ENCODE assay signal across 24 cellular contexts in the genomic region with DNA sequence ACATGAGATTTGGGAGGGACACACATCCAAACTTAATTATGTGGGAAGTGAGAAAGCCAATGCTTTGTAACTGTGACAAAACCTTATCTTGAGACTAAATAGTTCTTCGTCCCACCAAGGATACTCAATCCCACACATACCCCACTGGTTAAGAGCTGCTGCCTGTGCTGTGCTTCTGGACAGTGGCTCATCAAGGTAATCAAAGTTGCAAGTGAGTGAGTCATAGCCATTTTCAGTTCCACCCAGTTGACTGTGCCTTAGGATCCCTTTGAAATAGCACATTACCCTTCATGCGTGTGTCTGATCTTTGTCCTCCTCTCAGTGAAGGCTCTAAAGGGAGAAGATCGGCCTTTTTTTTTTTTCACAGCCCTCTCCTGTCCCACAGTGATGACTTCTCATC.
DNase-seq lines count a peak whose midpoint lies in the region; ATAC-seq, FAIRE-seq and TF ChIP-seq lines count a peak whose summit lies in the region.
"Had no signal": no experiment of that assay in that cellular context is flagged by ENCODE, and none has a peak within 500 bp of the region (broad histone marks: within the 10 kb centered on the region; RNA-seq: fewer than 3 reads in every experiment).

No MANE protein-coding gene starts in this region.

- H3K4me2 ChIP-seq in neural progenitor cell: no peak overlapping the region

- no peaks in the 10 kb centered on the region for H3K9me3 ChIP-seq in neural progenitor cell (ENCODE audit: low read depth)
- peaks cover 0 to 3% (median 0%) of the 10 kb centered on the region in 4 donors for H3K9me3 ChIP-seq in sigmoid colon
- H3K9me3 ChIP-seq: left lung, psoas muscle, stomach had no signal

- no peaks in the 10 kb centered on the region for H3K27me3 Mint-ChIP-seq in neural progenitor cell (ENCODE audit: insufficient read depth, low read depth)
- no peaks in the 10 kb centered on the region for H3K27me3 Mint-ChIP-seq in activated CD4-positive, alpha-beta T cell treated with anti-CD3 and anti-CD28 coated beads, Interleukin-2, amount 10 ng/mL, durations not matched to agents 24 days and 14 days
- H3K27me3 Mint-ChIP-seq: activated T-cell treated with anti-CD3 and anti-CD28 coated beads, Interleukin-2, amount 50 U/mL, for 24 hours had no signal

- H4K20me1 ChIP-seq in neural progenitor cell (ENCODE audit: low read depth): no peaks in the 10 kb centered on the region

- no peak overlapping the region for H3K27ac Mint-ChIP-seq in neural progenitor cell
- H3K27ac Mint-ChIP-seq in activated CD4-positive, alpha-beta T cell treated with anti-CD3 and anti-CD28 coated beads, Interleukin-2, amount 10 ng/mL, durations not matched to agents 24 days and 14 days: no peak overlapping the region
- H3K27ac Mint-ChIP-seq: activated CD8-positive, alpha-beta T cell treated with anti-CD3 and anti-CD28 coated beads, Interleukin-2, amount 10 ng/mL, durations not matched to agents 7 days and 5 days; activated T-cell treated with anti-CD3 and anti-CD28 coated beads, Interleukin-2, amount 50 U/mL, for 24 hours; WTC11 had no signal

- ATAC-seq in HG02970 (IDR thresholded peaks at IDR 0.05; ENCODE audit: low FRiP score, unreplicated experiment): no peak
- ATAC-seq: activated CD8-positive, alpha-beta T cell treated with anti-CD3 and anti-CD28 coated beads, Interleukin-2, amount 10 ng/mL, durations not matched to agents 7 days and 5 days; left lung; mucosa of descending colon; psoas muscle; WTC11 had no signal

- H3K4me1 Mint-ChIP-seq in neural progenitor cell: peaks cover 5% of the 10 kb centered on the region
- no peaks in the 10 kb centered on the region for H3K4me1 Mint-ChIP-seq in activated CD4-positive, alpha-beta T cell treated with anti-CD3 and anti-CD28 coated beads, Interleukin-2, amount 10 ng/mL, durations not matched to agents 24 days and 14 days
- H3K4me1 Mint-ChIP-seq: WTC11 had no signal

- FAIRE-seq in GM19239 (lab: Jason Lieb, UNC): no peak
- FAIRE-seq: GM18507 had no signal

- H3K27me3 ChIP-seq in neural progenitor cell (no peaks in the 10 kb centered on the region), sigmoid colon (no peaks in the 10 kb centered on the region)
- H3K27me3 ChIP-seq: left lung, stomach had no signal

- H3K36me3 ChIP-seq in neural progenitor cell (no peaks in the 10 kb centered on the region), sigmoid colon (no peaks in the 10 kb centered on the region)
- H3K36me3 ChIP-seq: left lung, stomach had no signal

- no peak for TF ChIP-seq EP300 in sigmoid colon (IDR thresholded peaks at IDR 0.05)

- no peak overlapping the region for H2AFZ ChIP-seq in neural progenitor cell (replicated peaks)

- WGBS in sigmoid colon, 2 donors: 62 to 84% methylated on average over 3 of the region's 3 CpGs

- no peaks in the 10 kb centered on the region for H3K79me2 ChIP-seq in neural progenitor cell (ENCODE audit: low read depth)

- no peaks in the 10 kb centered on the region for H3K9me3 Mint-ChIP-seq in neural progenitor cell
- peaks cover 10% of the 10 kb centered on the region for H3K9me3 Mint-ChIP-seq in activated CD4-positive, alpha-beta T cell treated with anti-CD3 and anti-CD28 coated beads, Interleukin-2, amount 10 ng/mL, durations not matched to agents 24 days and 14 days

- no peak for TF ChIP-seq CTCF in epithelial cell of esophagus (IDR thresholded peaks at IDR 0.05; ENCODE audit: insufficient read depth, low read depth, low read length, missing control alignments)
- no peak for TF ChIP-seq CTCF in neural progenitor cell (IDR thresholded peaks at IDR 0.05)
- TF ChIP-seq CTCF in sigmoid colon (IDR thresholded peaks at IDR 0.05): no peak

- no peak overlapping the region for H3K9ac ChIP-seq in neural progenitor cell

- TF ChIP-seq POLR2A in sigmoid colon (IDR thresholded peaks at IDR 0.05): no peak

- no peaks in the 10 kb centered on the region for H3K36me3 Mint-ChIP-seq in neural progenitor cell
- no peaks in the 10 kb centered on the region for H3K36me3 Mint-ChIP-seq in activated CD4-positive, alpha-beta T cell treated with anti-CD3 and anti-CD28 coated beads, Interleukin-2, amount 10 ng/mL, durations not matched to agents 24 days and 14 days (ENCODE audit: low read depth)
- H3K36me3 Mint-ChIP-seq: WTC11 had no signal

- H3K27ac ChIP-seq in neural progenitor cell (no peak overlapping the region), sigmoid colon (no peak overlapping the region)
- H3K27ac ChIP-seq: left lung, psoas muscle, stomach had no signal

- intact Hi-C loops in sigmoid colon (cut with DNase I): no loop called here
- intact Hi-C loops in activated CD4-positive, alpha-beta T cell treated with anti-CD3 and anti-CD28 coated beads, Interleukin-2, amount 10 ng/mL, durations not matched to agents 24 days and 14 days (cut with micrococcal nuclease): no loop called here

- H3K4me3 ChIP-seq in epithelial cell of esophagus (ENCODE audit: low read length) (no peak overlapping the region), neural progenitor cell (no peak overlapping the region), sigmoid colon (no peak overlapping the region)
- H3K4me3 ChIP-seq: left lung, mucosa of descending colon, psoas muscle, stomach had no signal

- H3F3A ChIP-seq in neural progenitor cell (ENCODE audit: low read depth): no peaks in the 10 kb centered on the region

- H3K4me1 ChIP-seq in neural progenitor cell: no peaks in the 10 kb centered on the region
- no peaks in the 10 kb centered on the region for H3K4me1 ChIP-seq in sigmoid colon
- H3K4me1 ChIP-seq: left lung, psoas muscle, stomach had no signal

- H3K4me3 Mint-ChIP-seq in neural progenitor cell: no peak overlapping the region
- H3K4me3 Mint-ChIP-seq in activated CD4-positive, alpha-beta T cell treated with anti-CD3 and anti-CD28 coated beads, Interleukin-2, amount 10 ng/mL, durations not matched to agents 24 days and 14 days: no peak overlapping the region
- H3K4me3 Mint-ChIP-seq: activated CD8-positive, alpha-beta T cell treated with anti-CD3 and anti-CD28 coated beads, Interleukin-2, amount 10 ng/mL, durations not matched to agents 7 days and 5 days; activated T-cell treated with anti-CD3 and anti-CD28 coated beads, Interleukin-2, amount 50 U/mL, for 24 hours; neural crest cell; WTC11 had no signal

- DNase-seq in ELF-1 (ENCODE audit: low read depth, low spot score) (peak; percentile 40), NCI-H226 (peak; percentile 12), epithelial cell of esophagus (ENCODE audit: low read depth) (peak; percentile 1), neural progenitor cell (ENCODE audit: low spot score) (peak; percentile 3), sigmoid colon (no peak), GM19239 (ENCODE audit: insufficient read length, low spot score) (no peak)
- DNase-seq in activated CD4-positive, alpha-beta T cell treated with anti-CD3 and anti-CD28 coated beads, Interleukin-2, amount 10 ng/mL, durations not matched to agents 24 days and 14 days: no peak
- DNase-seq: activated CD8-positive, alpha-beta T cell treated with anti-CD3 and anti-CD28 coated beads, Interleukin-2, amount 10 ng/mL, durations not matched to agents 7 days and 5 days; activated naive CD4-positive, alpha-beta T cell treated with Interleukin-2 at 50 U/mL for 16 hours; activated T-cell treated with anti-CD3 and anti-CD28 coated beads, Interleukin-2, amount 50 U/mL, for 24 hours; cerebellar nuclear complex; DMS79 treated with DMSO at 0.1 percent for 48 hours; left lung; mucosa of descending colon; NCI-H187 treated with DMSO at 0.1 percent for 48 hours; NCI-H748 treated with DMSO at 0.1 percent for 48 hours; psoas muscle; stimulated activated CD4-positive, alpha-beta T cell treated with anti-CD3 and anti-CD28 coated beads, Interleukin-4, amount 100 ng/mL, for 4 hours; stomach; trophoblast cell had no signal

Comparison
In these comparisons a context has a peak if more than half of its experiments do, and no peak if none do; other contexts are left out.
1. DNase-seq: peak in ELF-1 (single experiment), NCI-H226 (single experiment), epithelial cell of esophagus (single experiment) and neural progenitor cell (single experiment); none in sigmoid colon (single experiment), GM19239 (single experiment) and activated CD4-positive, alpha-beta T cell treated with anti-CD3 and anti-CD28 coated beads, Interleukin-2, amount 10 ng/mL, durations not matched to agents 24 days and 14 days (single experiment).